Comparison of ENCODE assay signal across 3 cellular contexts in the genomic region with DNA sequence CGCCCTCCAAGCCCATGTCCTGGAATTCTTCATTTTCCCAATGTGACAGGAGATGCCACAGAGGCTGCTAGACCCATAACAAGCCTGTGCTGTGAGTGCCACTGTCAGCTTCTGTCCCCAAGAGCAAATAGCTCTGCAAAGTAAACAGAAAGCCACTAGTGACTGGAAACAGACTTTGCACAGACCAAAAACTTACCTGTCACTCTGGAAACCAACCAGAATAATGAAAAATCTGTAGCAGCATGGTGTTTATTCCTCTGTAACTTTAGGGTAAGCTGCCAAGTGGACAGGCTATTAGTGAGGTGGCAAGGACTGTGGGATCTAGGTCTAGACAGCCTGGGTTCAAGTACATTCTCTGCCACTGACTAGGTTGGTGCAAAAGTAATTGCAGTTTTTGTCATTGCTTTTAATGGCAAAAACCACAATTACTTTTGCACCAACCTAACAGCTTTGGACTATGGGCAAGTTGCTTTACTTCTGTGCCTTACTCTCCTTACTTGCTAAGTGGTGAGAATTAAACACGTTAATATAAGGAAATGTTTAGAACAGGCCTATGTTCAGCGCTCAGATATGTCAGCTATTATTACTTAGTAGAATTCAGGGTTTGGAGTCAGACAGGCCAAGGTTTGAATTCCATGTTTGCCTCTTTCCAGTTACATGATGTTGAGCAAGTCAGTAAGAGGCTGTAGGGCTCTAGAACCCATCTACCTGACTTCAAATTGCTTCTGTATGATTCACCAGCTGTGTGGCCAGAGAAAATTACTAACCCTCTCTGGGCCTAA.
TF ChIP-seq lines count a peak whose summit lies in the region.

A gene (minus strand): TSS at position 100 of the 782 bp plus-strand sequence. CDS start 67 bp downstream, at position 33.

TF ChIP-seq in GM23338, 12 proteins besides CTCF, POLR2A, EP300 and RAD21:
- no peak for TF ChIP-seq POLR2AphosphoS5 (IDR thresholded peaks at IDR 0.05; ENCODE audit: low read depth)

TF ChIP-seq in K562, 482 proteins besides CTCF, POLR2A, EP300 and RAD21:
- TF ChIP-seq SMAD4 (CRISPR knock-in tag; conservative IDR thresholded peaks at IDR 0.05), result no peak
- TF ChIP-seq, protein P1, sequence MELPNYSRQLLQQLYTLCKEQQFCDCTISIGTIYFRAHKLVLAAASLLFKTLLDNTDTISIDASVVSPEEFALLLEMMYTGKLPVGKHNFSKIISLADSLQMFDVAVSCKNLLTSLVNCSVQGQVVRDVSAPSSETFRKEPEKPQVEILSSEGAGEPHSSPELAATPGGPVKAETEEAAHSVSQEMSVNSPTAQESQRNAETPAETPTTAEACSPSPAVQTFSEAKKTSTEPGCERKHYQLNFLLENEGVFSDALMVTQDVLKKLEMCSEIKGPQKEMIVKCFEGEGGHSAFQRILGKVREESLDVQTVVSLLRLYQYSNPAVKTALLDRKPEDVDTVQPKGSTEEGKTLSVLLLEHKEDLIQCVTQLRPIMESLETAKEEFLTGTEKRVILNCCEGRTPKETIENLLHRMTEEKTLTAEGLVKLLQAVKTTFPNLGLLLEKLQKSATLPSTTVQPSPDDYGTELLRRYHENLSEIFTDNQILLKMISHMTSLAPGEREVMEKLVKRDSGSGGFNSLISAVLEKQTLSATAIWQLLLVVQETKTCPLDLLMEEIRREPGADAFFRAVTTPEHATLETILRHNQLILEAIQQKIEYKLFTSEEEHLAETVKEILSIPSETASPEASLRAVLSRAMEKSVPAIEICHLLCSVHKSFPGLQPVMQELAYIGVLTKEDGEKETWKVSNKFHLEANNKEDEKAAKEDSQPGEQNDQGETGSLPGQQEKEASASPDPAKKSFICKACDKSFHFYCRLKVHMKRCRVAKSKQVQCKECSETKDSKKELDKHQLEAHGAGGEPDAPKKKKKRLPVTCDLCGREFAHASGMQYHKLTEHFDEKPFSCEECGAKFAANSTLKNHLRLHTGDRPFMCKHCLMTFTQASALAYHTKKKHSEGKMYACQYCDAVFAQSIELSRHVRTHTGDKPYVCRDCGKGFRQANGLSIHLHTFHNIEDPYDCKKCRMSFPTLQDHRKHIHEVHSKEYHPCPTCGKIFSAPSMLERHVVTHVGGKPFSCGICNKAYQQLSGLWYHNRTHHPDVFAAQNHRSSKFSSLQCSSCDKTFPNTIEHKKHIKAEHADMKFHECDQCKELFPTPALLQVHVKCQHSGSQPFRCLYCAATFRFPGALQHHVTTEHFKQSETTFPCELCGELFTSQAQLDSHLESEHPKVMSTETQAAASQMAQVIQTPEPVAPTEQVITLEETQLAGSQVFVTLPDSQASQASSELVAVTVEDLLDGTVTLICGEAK (IDR thresholded peaks at IDR 0.05), result peak; percentile 31; the same call in 1 of the 2 replicates
- TF ChIP-seq, protein P1 (CRISPR knock-in tag; IDR thresholded peaks at IDR 0.05), result no peak

TF ChIP-seq in HepG2, 621 proteins besides CTCF, POLR2A, EP300 and RAD21 (continues in another document):
- TF ChIP-seq, protein P2, sequence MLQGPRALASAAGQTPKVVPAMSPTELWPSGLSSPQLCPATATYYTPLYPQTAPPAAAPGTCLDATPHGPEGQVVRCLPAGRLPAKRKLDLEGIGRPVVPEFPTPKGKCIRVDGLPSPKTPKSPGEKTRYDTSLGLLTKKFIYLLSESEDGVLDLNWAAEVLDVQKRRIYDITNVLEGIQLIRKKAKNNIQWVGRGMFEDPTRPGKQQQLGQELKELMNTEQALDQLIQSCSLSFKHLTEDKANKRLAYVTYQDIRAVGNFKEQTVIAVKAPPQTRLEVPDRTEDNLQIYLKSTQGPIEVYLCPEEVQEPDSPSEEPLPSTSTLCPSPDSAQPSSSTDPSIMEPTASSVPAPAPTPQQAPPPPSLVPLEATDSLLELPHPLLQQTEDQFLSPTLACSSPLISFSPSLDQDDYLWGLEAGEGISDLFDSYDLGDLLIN (CRISPR knock-in tag; IDR thresholded peaks at IDR 0.05; ENCODE audit: borderline replicate concordance), result no peak
- TF ChIP-seq, protein P3, sequence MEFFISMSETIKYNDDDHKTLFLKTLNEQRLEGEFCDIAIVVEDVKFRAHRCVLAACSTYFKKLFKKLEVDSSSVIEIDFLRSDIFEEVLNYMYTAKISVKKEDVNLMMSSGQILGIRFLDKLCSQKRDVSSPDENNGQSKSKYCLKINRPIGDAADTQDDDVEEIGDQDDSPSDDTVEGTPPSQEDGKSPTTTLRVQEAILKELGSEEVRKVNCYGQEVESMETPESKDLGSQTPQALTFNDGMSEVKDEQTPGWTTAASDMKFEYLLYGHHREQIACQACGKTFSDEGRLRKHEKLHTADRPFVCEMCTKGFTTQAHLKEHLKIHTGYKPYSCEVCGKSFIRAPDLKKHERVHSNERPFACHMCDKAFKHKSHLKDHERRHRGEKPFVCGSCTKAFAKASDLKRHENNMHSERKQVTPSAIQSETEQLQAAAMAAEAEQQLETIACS (CRISPR knock-in tag; IDR thresholded peaks at IDR 0.05), result no peak
- no peak for TF ChIP-seq TRIM24 (CRISPR knock-in tag; IDR thresholded peaks at IDR 0.05)
- 0 out of 2 replicates have a peak, but pooled peaks have one; percentile 59 for TF ChIP-seq ZFP1 (CRISPR knock-in tag; IDR thresholded peaks at IDR 0.05)
- TF ChIP-seq, protein P4, sequence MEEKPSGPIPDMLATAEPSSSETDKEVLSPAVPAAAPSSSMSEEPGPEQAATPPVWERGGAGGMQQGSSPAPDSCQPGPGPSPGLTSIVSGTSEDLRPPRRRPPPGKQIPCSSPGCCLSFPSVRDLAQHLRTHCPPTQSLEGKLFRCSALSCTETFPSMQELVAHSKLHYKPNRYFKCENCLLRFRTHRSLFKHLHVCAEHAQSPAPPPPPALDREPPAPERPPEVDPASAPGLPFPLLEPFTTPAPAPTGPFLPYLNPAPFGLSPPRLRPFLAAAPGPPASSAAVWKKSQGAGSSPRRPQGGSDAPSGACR (CRISPR knock-in tag; IDR thresholded peaks at IDR 0.05), result peak; percentile 30; the same call in 1 of the 2 replicates
- TF ChIP-seq CREB1 (IDR thresholded peaks at IDR 0.05), result no peak
- peak; percentile 71 for TF ChIP-seq CREB1 (CRISPR knock-in tag; IDR thresholded peaks at IDR 0.05)
- TF ChIP-seq FOXA3 (CRISPR knock-in tag; IDR thresholded peaks at IDR 0.05), result peak; percentile 91
- TF ChIP-seq, protein P5, sequence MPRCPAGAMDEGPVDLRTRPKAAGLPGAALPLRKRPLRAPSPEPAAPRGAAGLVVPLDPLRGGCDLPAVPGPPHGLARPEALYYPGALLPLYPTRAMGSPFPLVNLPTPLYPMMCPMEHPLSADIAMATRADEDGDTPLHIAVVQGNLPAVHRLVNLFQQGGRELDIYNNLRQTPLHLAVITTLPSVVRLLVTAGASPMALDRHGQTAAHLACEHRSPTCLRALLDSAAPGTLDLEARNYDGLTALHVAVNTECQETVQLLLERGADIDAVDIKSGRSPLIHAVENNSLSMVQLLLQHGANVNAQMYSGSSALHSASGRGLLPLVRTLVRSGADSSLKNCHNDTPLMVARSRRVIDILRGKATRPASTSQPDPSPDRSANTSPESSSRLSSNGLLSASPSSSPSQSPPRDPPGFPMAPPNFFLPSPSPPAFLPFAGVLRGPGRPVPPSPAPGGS (CRISPR knock-in tag; IDR thresholded peaks at IDR 0.05), result 0 out of 2 replicates have a peak, but pooled peaks have one; percentile 34
- no peak for TF ChIP-seq FIP1L1 (IDR thresholded peaks at IDR 0.05; ENCODE audit: borderline replicate concordance, insufficient read depth, low read depth, low read length)
- TF ChIP-seq, protein P6, sequence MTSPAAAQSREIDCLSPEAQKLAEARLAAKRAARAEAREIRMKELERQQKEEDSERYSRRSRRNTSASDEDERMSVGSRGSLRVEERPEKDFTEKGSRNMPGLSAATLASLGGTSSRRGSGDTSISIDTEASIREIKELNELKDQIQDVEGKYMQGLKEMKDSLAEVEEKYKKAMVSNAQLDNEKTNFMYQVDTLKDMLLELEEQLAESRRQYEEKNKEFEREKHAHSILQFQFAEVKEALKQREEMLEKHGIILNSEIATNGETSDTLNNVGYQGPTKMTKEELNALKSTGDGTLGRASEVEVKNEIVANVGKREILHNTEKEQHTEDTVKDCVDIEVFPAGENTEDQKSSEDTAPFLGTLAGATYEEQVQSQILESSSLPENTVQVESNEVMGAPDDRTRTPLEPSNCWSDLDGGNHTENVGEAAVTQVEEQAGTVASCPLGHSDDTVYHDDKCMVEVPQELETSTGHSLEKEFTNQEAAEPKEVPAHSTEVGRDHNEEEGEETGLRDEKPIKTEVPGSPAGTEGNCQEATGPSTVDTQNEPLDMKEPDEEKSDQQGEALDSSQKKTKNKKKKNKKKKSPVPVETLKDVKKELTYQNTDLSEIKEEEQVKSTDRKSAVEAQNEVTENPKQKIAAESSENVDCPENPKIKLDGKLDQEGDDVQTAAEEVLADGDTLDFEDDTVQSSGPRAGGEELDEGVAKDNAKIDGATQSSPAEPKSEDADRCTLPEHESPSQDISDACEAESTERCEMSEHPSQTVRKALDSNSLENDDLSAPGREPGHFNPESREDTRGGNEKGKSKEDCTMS (CRISPR knock-in tag; conservative IDR thresholded peaks at IDR 0.05), result no peak
- TF ChIP-seq, protein P7, sequence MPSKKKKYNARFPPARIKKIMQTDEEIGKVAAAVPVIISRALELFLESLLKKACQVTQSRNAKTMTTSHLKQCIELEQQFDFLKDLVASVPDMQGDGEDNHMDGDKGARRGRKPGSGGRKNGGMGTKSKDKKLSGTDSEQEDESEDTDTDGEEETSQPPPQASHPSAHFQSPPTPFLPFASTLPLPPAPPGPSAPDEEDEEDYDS (CRISPR knock-in tag; IDR thresholded peaks at IDR 0.05), result peak; percentile 38; the same call in 1 of the 2 replicates
- TF ChIP-seq SCMH1 (CRISPR knock-in tag; IDR thresholded peaks at IDR 0.05; ENCODE audit: borderline replicate concordance), result no peak
- TF ChIP-seq CREM (IDR thresholded peaks at IDR 0.05), result peak; percentile 57
- no peak for TF ChIP-seq CREM (CRISPR knock-in tag; IDR thresholded peaks at IDR 0.05)
- peak; percentile 65; the same call in 1 of the 2 replicates for TF ChIP-seq FOXA1 (IDR thresholded peaks at IDR 0.05)
- TF ChIP-seq FOXA1 (CRISPR knock-in tag; IDR thresholded peaks at IDR 0.05), result peak; percentile 94
- no peak for TF ChIP-seq RFX5 (IDR thresholded peaks at IDR 0.05; ENCODE audit: low read depth, low read length)
- TF ChIP-seq, protein P8, sequence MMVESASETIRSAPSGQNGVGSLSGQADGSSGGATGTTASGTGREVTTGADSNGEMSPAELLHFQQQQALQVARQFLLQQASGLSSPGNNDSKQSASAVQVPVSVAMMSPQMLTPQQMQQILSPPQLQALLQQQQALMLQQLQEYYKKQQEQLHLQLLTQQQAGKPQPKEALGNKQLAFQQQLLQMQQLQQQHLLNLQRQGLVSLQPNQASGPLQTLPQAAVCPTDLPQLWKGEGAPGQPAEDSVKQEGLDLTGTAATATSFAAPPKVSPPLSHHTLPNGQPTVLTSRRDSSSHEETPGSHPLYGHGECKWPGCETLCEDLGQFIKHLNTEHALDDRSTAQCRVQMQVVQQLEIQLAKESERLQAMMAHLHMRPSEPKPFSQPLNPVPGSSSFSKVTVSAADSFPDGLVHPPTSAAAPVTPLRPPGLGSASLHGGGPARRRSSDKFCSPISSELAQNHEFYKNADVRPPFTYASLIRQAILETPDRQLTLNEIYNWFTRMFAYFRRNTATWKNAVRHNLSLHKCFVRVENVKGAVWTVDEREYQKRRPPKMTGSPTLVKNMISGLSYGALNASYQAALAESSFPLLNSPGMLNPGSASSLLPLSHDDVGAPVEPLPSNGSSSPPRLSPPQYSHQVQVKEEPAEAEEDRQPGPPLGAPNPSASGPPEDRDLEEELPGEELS (CRISPR knock-in tag; IDR thresholded peaks at IDR 0.05), result peak; percentile 64
- peak; percentile 77; the same call in 1 of the 2 replicates for TF ChIP-seq ZNF331 (CRISPR knock-in tag; IDR thresholded peaks at IDR 0.05)
- TF ChIP-seq ZBTB20 (CRISPR knock-in tag; IDR thresholded peaks at IDR 0.05; ENCODE audit: borderline replicate concordance, low read depth), result no peak
- peak; percentile 79 for TF ChIP-seq FOSL2 (CRISPR knock-in tag; IDR thresholded peaks at IDR 0.05)
- TF ChIP-seq REXO4 (CRISPR knock-in tag; IDR thresholded peaks at IDR 0.05; ENCODE audit: borderline replicate concordance), result no peak
- peak; percentile 37; the same call in 1 of the 2 replicates for TF ChIP-seq HDAC1 (CRISPR knock-in tag; IDR thresholded peaks at IDR 0.05)
- no peak for TF ChIP-seq ZNF263 (CRISPR knock-in tag; IDR thresholded peaks at IDR 0.05)
- no peak for TF ChIP-seq ZNF615 (CRISPR knock-in tag; IDR thresholded peaks at IDR 0.05; ENCODE audit: borderline replicate concordance)
- TF ChIP-seq ZNF564 (CRISPR knock-in tag; IDR thresholded peaks at IDR 0.05), result peak; percentile 59; the same call in 1 of the 2 replicates
- TF ChIP-seq, protein P9, sequence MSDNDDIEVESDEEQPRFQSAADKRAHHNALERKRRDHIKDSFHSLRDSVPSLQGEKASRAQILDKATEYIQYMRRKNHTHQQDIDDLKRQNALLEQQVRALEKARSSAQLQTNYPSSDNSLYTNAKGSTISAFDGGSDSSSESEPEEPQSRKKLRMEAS (IDR thresholded peaks at IDR 0.05), result peak; percentile 35; the same call in 1 of the 2 replicates
- 0 out of 2 replicates have a peak, but pooled peaks have one; percentile 27 for TF ChIP-seq ZNF205 (CRISPR knock-in tag; IDR thresholded peaks at IDR 0.05)
- no peak for TF ChIP-seq PRPF4 (IDR thresholded peaks at IDR 0.05; ENCODE audit: low read depth, low read length, poor library complexity, severe bottlenecking)
